ENCODE assay signal across 6 cellular contexts in the genomic region with DNA sequence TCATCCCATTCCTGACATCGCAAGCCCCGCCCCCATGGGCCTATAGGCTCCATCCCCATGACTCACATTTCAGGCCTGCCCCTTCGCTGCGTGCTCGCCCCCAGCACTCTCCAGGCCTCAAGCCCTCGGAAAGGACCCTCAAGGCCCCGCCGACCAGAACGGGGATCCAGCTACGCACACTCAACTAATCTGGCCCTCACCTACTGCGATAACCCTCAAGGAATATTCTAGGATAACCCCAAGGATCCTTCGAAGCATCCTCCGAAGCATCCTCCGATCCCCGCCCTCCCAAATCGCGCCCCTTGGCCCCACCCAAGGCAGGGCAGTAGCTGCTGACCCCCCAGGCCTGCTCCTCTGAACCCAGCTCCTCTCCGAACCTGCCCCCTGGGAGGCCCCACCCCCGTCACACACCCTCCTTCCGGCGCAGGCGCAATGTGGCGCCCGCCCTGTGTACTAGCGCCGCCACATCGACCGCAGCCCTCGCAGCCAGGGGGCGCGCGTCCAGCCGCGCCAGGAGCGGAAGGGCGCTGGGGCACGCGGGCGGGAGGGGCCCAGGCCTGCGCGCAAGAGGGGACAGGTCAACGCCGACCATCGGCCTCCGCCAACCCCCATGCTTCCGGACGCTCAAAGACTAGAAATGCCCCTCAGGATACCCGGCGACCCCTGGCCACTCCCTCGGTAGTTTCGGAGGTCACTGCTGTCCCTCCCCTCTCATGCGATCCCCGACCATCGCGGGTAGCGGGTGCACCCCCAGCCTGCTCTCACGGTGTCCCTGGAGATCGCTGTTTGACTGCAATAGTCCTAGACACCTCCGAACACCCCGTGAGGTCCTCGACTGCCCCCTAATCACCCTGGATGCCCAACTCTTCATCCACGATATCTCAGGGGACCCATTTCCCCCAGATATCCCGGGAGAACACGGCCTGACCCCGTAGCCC. TPM values are rescaled to one million over a fixed set of nuclear protein-coding genes. Genes with fewer than 3 reads are reported as not detected.
A peak's percentile ranks its signal among the peaks of the same experiment; 100 is the strongest.
DNase-seq lines count a peak whose midpoint lies in the region; ATAC-seq, FAIRE-seq and TF ChIP-seq lines count a peak whose summit lies in the region.

No MANE protein-coding gene starts in this region.

- peak overlapping the region; percentile 90 to 99 (median 95) for H3K27ac ChIP-seq in gastroesophageal sphincter
- H3K27ac ChIP-seq in small intestine (ENCODE audit: low read depth in 1 of 2, low read length in 1 of 2) = peak overlapping the region; percentile 75 to 85

- WGBS in gastroesophageal sphincter (ENCODE audit: low coverage in 1 of 2), 2 donors = 61% methylated on average over 7 of the region's 65 CpGs; no CpG with 5 or more reads in 1 of the 2 donors
- 1 to 43% (median 11%) methylated on average over 26 to 65 of the region's 65 CpGs for WGBS in small intestine, 3 donors

- peak; percentile 90 for DNase-seq in COLO668 (lab: John Stamatoyannopoulos, UW; ENCODE audit: unreplicated experiment)
- DNase-seq in HCEC 1CT = peak; percentile 83
- peak; percentile 86 for DNase-seq in NCI-H2107 treated with DMSO at 0.1 percent for 48 hours (lab: John Stamatoyannopoulos, UW; ENCODE audit: unreplicated experiment)
- peak; percentile 53 to 65 (median 60) for DNase-seq in activated CD8-positive, alpha-beta memory T cell treated with anti-CD3 and anti-CD28 coated beads for 48 hours (ENCODE audit: low read depth in 2 of 3, low spot score in 2 of 3)
- peak; percentile 83 for DNase-seq in small intestine

- no peak for TF ChIP-seq EP300 in gastroesophageal sphincter (IDR thresholded peaks at IDR 0.05)

- no peaks in the 10 kb centered on the region for H3K9me3 ChIP-seq in gastroesophageal sphincter
- no peaks in the 10 kb centered on the region for H3K9me3 ChIP-seq in small intestine (ENCODE audit: control insufficient read depth, low read depth)

- H3K4me3 ChIP-seq in gastroesophageal sphincter = peak overlapping the region; percentile 57 to 75
- H3K4me3 ChIP-seq in small intestine (ENCODE audit: low read depth in 1 of 2, low read length in 2 of 2) = peak overlapping the region in 1 of 2 donors; percentile 42

- peak; percentile 19 to 48 for TF ChIP-seq POLR2A in gastroesophageal sphincter (IDR thresholded peaks at IDR 0.05)

- ATAC-seq in gastroesophageal sphincter = peak; percentile 93

- H3K36me3 ChIP-seq in gastroesophageal sphincter = no peaks in the 10 kb centered on the region
- no peaks in the 10 kb centered on the region for H3K36me3 ChIP-seq in small intestine (ENCODE audit: control insufficient read depth in 2 of 2, insufficient read depth in 2 of 2, low read length in 2 of 2)

- peak; percentile 58 to 89 (median 84) for TF ChIP-seq CTCF in gastroesophageal sphincter (IDR thresholded peaks at IDR 0.05)

- no peaks in the 10 kb centered on the region for H3K27me3 ChIP-seq in gastroesophageal sphincter
- H3K27me3 ChIP-seq in small intestine (ENCODE audit: control insufficient read depth in 2 of 2, insufficient read depth in 2 of 2, low read length in 2 of 2) = no peaks in the 10 kb centered on the region

- H3K4me1 ChIP-seq in gastroesophageal sphincter = peaks cover 0 to 10% (median 0%) of the 10 kb centered on the region in 3 donors
- H3K4me1 ChIP-seq in small intestine (ENCODE audit: control insufficient read depth in 2 of 2, insufficient read depth in 1 of 2, low read depth in 1 of 2, low read length in 1 of 2) = no peaks in the 10 kb centered on the region

- no peak for FAIRE-seq in small intestine (lab: Jason Lieb, UNC)

RNA-seq across cellular contexts. Expression of gene MAGIX, which starts 6.4 kb away (rescaled TPM):
- total RNA-seq in gastroesophageal sphincter = 1 to 10 TPM in 3 of 4 donors, under 1 TPM in 1; 0.69 to 4.6 (median 3.1) TPM
- 1 to 10 TPM; 3.6 to 10.0 (median 9.2) TPM for polyA plus RNA-seq in small intestine

RNA-seq across cellular contexts. Expression of gene PLP2, which starts 15.5 kb away (rescaled TPM):
- 10 to 100 TPM; 57.9 to 78.7 (median 67.9) TPM for total RNA-seq in gastroesophageal sphincter
- polyA plus RNA-seq in small intestine = 100 to 1,000 TPM in 1 of 3 donors, 10 to 100 TPM in 2; 47.6 to 189 (median 99.7) TPM

RNA-seq across cellular contexts. Expression of gene PRICKLE3, which starts 30.0 kb away (rescaled TPM):
- 10 to 100 TPM in 2 of 4 donors, 1 to 10 TPM in 2; 6.2 to 15.9 (median 9.6) TPM for total RNA-seq in gastroesophageal sphincter
- 1 to 10 TPM; 3.6 to 6.7 (median 4.3) TPM for polyA plus RNA-seq in small intestine

RNA-seq across cellular contexts. Expression of gene GPKOW, which starts 32.6 kb away (rescaled TPM):
- total RNA-seq in gastroesophageal sphincter = 10 to 100 TPM; 28.2 to 34.1 (median 31.5) TPM
- 10 to 100 TPM; 19.0 to 22.2 (median 20.1) TPM for polyA plus RNA-seq in small intestine

RNA-seq across cellular contexts. Expression of gene SYP, which starts 43.8 kb away (rescaled TPM):
- total RNA-seq in gastroesophageal sphincter = 10 to 100 TPM in 1 of 4 donors, 1 to 10 TPM in 3; 2.9 to 10.5 (median 5.4) TPM
- 10 to 100 TPM in 1 of 3 donors, 1 to 10 TPM in 2; 2.2 to 33.5 (median 6.3) TPM for polyA plus RNA-seq in small intestine
